Comparison of ENCODE assay signal across 1 cellular context in genomic region chr16:87839542-87840461, GRCh38.
TF ChIP-seq lines count a peak whose summit lies in the region.

No MANE protein-coding gene starts in this region.

TF ChIP-seq in K562, 482 proteins besides CTCF, POLR2A, EP300 and RAD21 (continued from another document):
- no peak for TF ChIP-seq ZNF175 (CRISPR knock-in tag; IDR thresholded peaks at IDR 0.05; ENCODE audit: low read depth)
- TF ChIP-seq TAL1 (IDR thresholded peaks at IDR 0.05): no peak
- no peak for TF ChIP-seq ARHGAP35 (IDR thresholded peaks at IDR 0.05; ENCODE audit: partially characterized antibody)
- no peak for TF ChIP-seq E4F1 (CRISPR knock-in tag; IDR thresholded peaks at IDR 0.05; ENCODE audit: borderline replicate concordance)
- TF ChIP-seq XRCC3 (IDR thresholded peaks at IDR 0.05): no peak
- no peak for TF ChIP-seq SNIP1 (IDR thresholded peaks at IDR 0.05; ENCODE audit: low read depth)
- peak; percentile 62 for TF ChIP-seq POLR2G (IDR thresholded peaks at IDR 0.05; ENCODE audit: low read depth, low read length)
- TF ChIP-seq ZBTB33 (CRISPR knock-in tag; IDR thresholded peaks at IDR 0.05): peak; percentile 81
- no peak for TF ChIP-seq GTF2F1 (IDR thresholded peaks at IDR 0.05; ENCODE audit: low read depth, low read length)
- no peak for TF ChIP-seq LCOR (CRISPR knock-in tag; IDR thresholded peaks at IDR 0.05)
- TF ChIP-seq SPI1 (IDR thresholded peaks at IDR 0.05; ENCODE audit: borderline replicate concordance, low read depth, low read length): no peak
- TF ChIP-seq FOXA1 (IDR thresholded peaks at IDR 0.05; ENCODE audit: borderline replicate concordance): no peak
- TF ChIP-seq RBFOX2 (IDR thresholded peaks at IDR 0.05; ENCODE audit: low read depth, low read length): peak; percentile 39; the same call in 1 of the 2 replicates
- TF ChIP-seq GATA2 (CRISPR knock-in tag; IDR thresholded peaks at IDR 0.05): no peak
- TF ChIP-seq ASH1L (IDR thresholded peaks at IDR 0.05; ENCODE audit: borderline replicate concordance, low read depth, partially characterized antibody): no peak
- no peak for TF ChIP-seq CLOCK (CRISPR knock-in tag; IDR thresholded peaks at IDR 0.05; ENCODE audit: borderline replicate concordance)
- no peak for TF ChIP-seq ZNF583 (CRISPR knock-in tag; IDR thresholded peaks at IDR 0.05)
- TF ChIP-seq ZBTB12 (CRISPR knock-in tag; IDR thresholded peaks at IDR 0.05): no peak
- TF ChIP-seq NCOA4 (IDR thresholded peaks at IDR 0.05; ENCODE audit: partially characterized antibody): no peak
- no peak for TF ChIP-seq ETV6 (IDR thresholded peaks at IDR 0.05; ENCODE audit: borderline replicate concordance in 1 of 2, low read depth in 2 of 2, low read length in 1 of 2)
- no peak for TF ChIP-seq ETV6 (CRISPR knock-in tag; IDR thresholded peaks at IDR 0.05; ENCODE audit: borderline replicate concordance)
- TF ChIP-seq STAT5B (CRISPR knock-in tag; IDR thresholded peaks at IDR 0.05): no peak
- TF ChIP-seq DIDO1 (tag; IDR thresholded peaks at IDR 0.05; ENCODE audit: low read depth): no peak
- TF ChIP-seq ZNF212 (CRISPR knock-in tag; IDR thresholded peaks at IDR 0.05): no peak
- TF ChIP-seq HES1 (IDR thresholded peaks at IDR 0.05; ENCODE audit: low read depth): no peak
- no peak for TF ChIP-seq SIRT6 (IDR thresholded peaks at IDR 0.05; ENCODE audit: low read depth, low read length)
- TF ChIP-seq RBM22 (IDR thresholded peaks at IDR 0.05; ENCODE audit: low read depth, low read length, poor library complexity, severe bottlenecking): peak; percentile 97
- TF ChIP-seq YY1 (IDR thresholded peaks at IDR 0.05; ENCODE audit: borderline replicate concordance in 1 of 3, control insufficient read depth in 1 of 3, extremely low read depth in 1 of 3, insufficient read depth in 3 of 3, insufficient read length in 1 of 3, insufficient replicate concordance in 2 of 3, low read depth in 1 of 3, low read length in 2 of 3): no peak
- no peak for TF ChIP-seq DNMT1 (IDR thresholded peaks at IDR 0.05)
- no peak for TF ChIP-seq ZNF511 (CRISPR knock-in tag; IDR thresholded peaks at IDR 0.05)
- no peak for TF ChIP-seq GABPB2 (CRISPR knock-in tag; conservative IDR thresholded peaks at IDR 0.05)
- TF ChIP-seq ZBTB34 (CRISPR knock-in tag; IDR thresholded peaks at IDR 0.05): no peak
TF ChIP-seq in K562: peak in this region for 5.
